ENCODE assay signal across 9 cellular contexts in the genomic region with DNA sequence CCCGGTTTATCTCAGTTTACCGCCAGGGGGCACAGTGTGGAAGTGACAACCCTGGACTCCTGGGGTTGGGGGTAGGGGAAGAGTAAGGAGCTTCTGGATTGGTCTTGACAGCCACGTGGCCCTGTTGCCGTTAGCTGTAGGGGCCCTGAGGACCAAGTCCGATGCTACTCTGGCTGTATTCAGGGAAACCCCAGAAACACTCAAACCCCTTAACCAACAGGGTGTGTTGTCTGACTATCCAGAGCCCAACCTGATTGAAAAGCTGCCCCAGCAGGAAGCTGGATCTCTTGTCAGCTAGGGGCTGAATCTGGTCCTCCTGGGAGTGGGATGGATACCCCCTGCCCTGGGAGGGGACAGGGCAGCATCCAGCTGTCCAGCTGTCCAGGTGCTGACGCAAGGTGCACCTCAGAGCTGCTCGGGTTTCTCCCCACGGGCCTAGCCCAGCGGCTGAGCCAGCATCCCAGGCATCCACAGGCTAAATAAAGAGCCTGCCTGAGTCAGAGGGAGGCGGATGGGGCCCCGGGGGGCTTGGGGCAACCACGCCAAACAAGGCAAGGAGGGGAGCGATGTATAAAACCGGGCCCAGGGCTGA. TPM values are rescaled to one million over a fixed set of nuclear protein-coding genes. Genes with fewer than 3 reads are reported as not detected.
A peak's percentile ranks its signal among the peaks of the same experiment; 100 is the strongest.
DNase-seq lines count a peak whose midpoint lies in the region; ATAC-seq and TF ChIP-seq lines count a peak whose summit lies in the region.
"Had no signal": no experiment of that assay in that cellular context is flagged by ENCODE, and none has a peak within 500 bp of the region (broad histone marks: within the 10 kb centered on the region; RNA-seq: fewer than 3 reads in every experiment).

No MANE protein-coding gene starts in this region.

- H3K9ac ChIP-seq in GM23248, result no peak overlapping the region

- WGBS in GM23248 (ENCODE audit: low coverage in 1 of 2, low lambda C conversion rate in 2 of 2, missing lambda C conversion rate in 2 of 2), 2 experiments, result 29 to 45% methylated on average over 14 of the region's 14 CpGs
- WGBS in thyroid gland, 2 donors, result 2 to 31% methylated on average over 5 to 14 of the region's 14 CpGs

- no peak overlapping the region for H3K27ac ChIP-seq in CD8-positive, alpha-beta T cell (ENCODE audit: low read depth, low read length)
- H3K27ac ChIP-seq in GM23248, result no peak overlapping the region
- H3K27ac ChIP-seq in naive thymus-derived CD4-positive, alpha-beta T cell (ENCODE audit: low read depth, low read length), result no peak overlapping the region
- no peak overlapping the region for H3K27ac ChIP-seq in thyroid gland

- DNase-seq in CD8-positive, alpha-beta T cell, result peak in 6 of 7 experiments; percentile 17 to 64 (median 52)
- DNase-seq in GM23248 (peak; percentile 79), NCI-H526 (lab: John Stamatoyannopoulos, UW) (peak; percentile 33 to 80), endothelial cell (ENCODE audit: low spot score) (peak; percentile 79), thyroid gland (peak; percentile 38 to 44)
- DNase-seq in activated CD4-positive, alpha-beta T cell treated with anti-CD3 and anti-CD28 coated beads, Interleukin-2, amount 10 ng/mL, durations not matched to agents 7 days and 5 days, result peak; percentile 64
- peak in 7 of 9 donors; percentile 34 to 57 (median 44) for DNase-seq in naive thymus-derived CD4-positive, alpha-beta T cell
- DNase-seq in activated CD4-positive, CD25-positive, alpha-beta regulatory T cell treated with anti-CD3 and anti-CD28 coated beads, Interleukin-2, amount 50 U/mL, for 72 hours, result no peak

- H3K4me3 ChIP-seq in CD8-positive, alpha-beta T cell (ENCODE audit: low read depth, low read length), result no peak overlapping the region
- H3K4me3 ChIP-seq in GM23248 (no peak overlapping the region), thyroid gland (replicated peaks in 1 of 3) (no peak overlapping the region)
- H3K4me3 ChIP-seq in naive thymus-derived CD4-positive, alpha-beta T cell (ENCODE audit: low read length), result no peak overlapping the region

- intact Hi-C loops in CD8-positive, alpha-beta T cell (cut with DNase I, micrococcal nuclease), result loop anchor here (1.0 to 5.0 kb wide), 5 partner anchors 35 to 928 kb away; a partner anchor contains a TSS
- intact Hi-C loops in naive thymus-derived CD4-positive, alpha-beta T cell (cut with micrococcal nuclease), result loop anchor here (1.0 to 10.0 kb wide), 9 partner anchors 13 to 1221 kb away; a partner anchor contains a TSS
- intact Hi-C loops in thyroid gland (cut with DNase I), result loop anchor here (5.0 kb wide), 1 partner anchor 108 kb away; a partner anchor contains a TSS

- H3K27me3 ChIP-seq in CD8-positive, alpha-beta T cell (ENCODE audit: insufficient read depth, low read length), result peaks cover 34% of the 10 kb centered on the region
- H3K27me3 ChIP-seq in GM23248 (replicated peaks; ENCODE audit: insufficient read depth), result no peaks in the 10 kb centered on the region
- H3K27me3 ChIP-seq in naive thymus-derived CD4-positive, alpha-beta T cell (ENCODE audit: control insufficient read depth in 2 of 2, insufficient read depth in 2 of 2, low read length in 2 of 2), result peaks cover 4 to 9% of the 10 kb centered on the region in 2 donors
- H3K27me3 ChIP-seq in thyroid gland, result no peaks in the 10 kb centered on the region

- H3F3A ChIP-seq in GM23248 (ENCODE audit: insufficient read depth), result no peaks in the 10 kb centered on the region

- H3K4me3 Mint-ChIP-seq in CD8-positive, alpha-beta T cell, result no peak overlapping the region
- no peak overlapping the region for H3K4me3 Mint-ChIP-seq in activated CD4-positive, alpha-beta T cell treated with anti-CD3 and anti-CD28 coated beads, Interleukin-2, amount 10 ng/mL, durations not matched to agents 7 days and 5 days
- H3K4me3 Mint-ChIP-seq in endothelial cell (ENCODE audit: unreplicated experiment), result no peak overlapping the region
- no peak overlapping the region for H3K4me3 Mint-ChIP-seq in naive thymus-derived CD4-positive, alpha-beta T cell

- H3K9me2 ChIP-seq in GM23248 (ENCODE audit: insufficient read depth), result no peaks in the 10 kb centered on the region

- peak; percentile 10 for ATAC-seq in CD8-positive, alpha-beta T cell
- no peak for ATAC-seq in naive thymus-derived CD4-positive, alpha-beta T cell

- no peak overlapping the region for H3K4me2 ChIP-seq in GM23248 (ENCODE audit: unreplicated experiment)

- peaks cover 7% of the 10 kb centered on the region for H3K36me3 Mint-ChIP-seq in CD8-positive, alpha-beta T cell
- H3K36me3 Mint-ChIP-seq in activated CD4-positive, alpha-beta T cell treated with anti-CD3 and anti-CD28 coated beads, Interleukin-2, amount 10 ng/mL, durations not matched to agents 7 days and 5 days (ENCODE audit: low read depth), result no peaks in the 10 kb centered on the region
- peaks cover 4% of the 10 kb centered on the region for H3K36me3 Mint-ChIP-seq in endothelial cell (ENCODE audit: low read depth, unreplicated experiment)
- H3K36me3 Mint-ChIP-seq in naive thymus-derived CD4-positive, alpha-beta T cell, result peaks cover 0 to 4% (median 0%) of the 10 kb centered on the region in 5 donors

- CTCF ChIA-PET in CD8-positive, alpha-beta T cell (lab: Charles Lee), result interaction anchor here (0.7 to 15.4 kb wide), 23 partner anchors 9 to 197 kb away, joined by 3 to 151 read pairs (median 4); a partner anchor contains a TSS
- CTCF ChIA-PET in activated CD4-positive, alpha-beta T cell treated with anti-CD3 and anti-CD28 coated beads, Interleukin-2, amount 10 ng/mL, durations not matched to agents 7 days and 5 days (lab: Charles Lee), result interaction anchor here (0.8 to 7.0 kb wide), 12 partner anchors 8 to 201 kb away, joined by 3 to 58 read pairs (median 5); a partner anchor contains a TSS
- CTCF ChIA-PET in naive thymus-derived CD4-positive, alpha-beta T cell (lab: Charles Lee), result interaction anchor here (0.6 to 6.1 kb wide), 4 partner anchors 30 to 100 kb away, joined by 3 to 60 read pairs (median 5); a partner anchor contains a TSS

- H3K36me3 ChIP-seq in CD8-positive, alpha-beta T cell (ENCODE audit: insufficient read depth, low read length), result no peaks in the 10 kb centered on the region
- H3K36me3 ChIP-seq in GM23248 (ENCODE audit: low read depth) (no peaks in the 10 kb centered on the region), thyroid gland (no peaks in the 10 kb centered on the region)
- no peaks in the 10 kb centered on the region for H3K36me3 ChIP-seq in naive thymus-derived CD4-positive, alpha-beta T cell (ENCODE audit: control insufficient read depth in 2 of 3, insufficient read depth in 3 of 3, low read length in 3 of 3)

- H3K9me3 Mint-ChIP-seq in CD8-positive, alpha-beta T cell, result no peaks in the 10 kb centered on the region
- no peaks in the 10 kb centered on the region for H3K9me3 Mint-ChIP-seq in activated CD4-positive, alpha-beta T cell treated with anti-CD3 and anti-CD28 coated beads, Interleukin-2, amount 10 ng/mL, durations not matched to agents 7 days and 5 days
- no peaks in the 10 kb centered on the region for H3K9me3 Mint-ChIP-seq in endothelial cell (ENCODE audit: unreplicated experiment)
- peaks cover 0 to 2% (median 0%) of the 10 kb centered on the region in 11 donors for H3K9me3 Mint-ChIP-seq in naive thymus-derived CD4-positive, alpha-beta T cell
- H3K9me3 Mint-ChIP-seq: T-helper 1 cell treated with Interleukin-12 subunit alpha and Interleukin-12 subunit beta and Interleukin-4 antibody, amounts not matched to agents 30 μg/mL and 1 μg/mL, for 36 hours had no signal

- no peaks in the 10 kb centered on the region for H4K20me1 ChIP-seq in GM23248 (ENCODE audit: insufficient read depth)

- in situ Hi-C loops in GM23248 (cut with MboI), result no loop called here

- H3K4me1 Mint-ChIP-seq in CD8-positive, alpha-beta T cell (ENCODE audit: low read depth), result peaks cover 32% of the 10 kb centered on the region
- H3K4me1 Mint-ChIP-seq in activated CD4-positive, alpha-beta T cell treated with anti-CD3 and anti-CD28 coated beads, Interleukin-2, amount 10 ng/mL, durations not matched to agents 7 days and 5 days, result peaks cover 29% of the 10 kb centered on the region
- peaks cover 23% of the 10 kb centered on the region for H3K4me1 Mint-ChIP-seq in endothelial cell (ENCODE audit: unreplicated experiment)
- peaks cover 26 to 38% (median 34%) of the 10 kb centered on the region in 7 donors for H3K4me1 Mint-ChIP-seq in naive thymus-derived CD4-positive, alpha-beta T cell

- H3K27me3 Mint-ChIP-seq in CD8-positive, alpha-beta T cell (ENCODE audit: low read depth), result peaks cover 44% of the 10 kb centered on the region
- H3K27me3 Mint-ChIP-seq in activated CD4-positive, alpha-beta T cell treated with anti-CD3 and anti-CD28 coated beads, Interleukin-2, amount 10 ng/mL, durations not matched to agents 7 days and 5 days, result peaks cover 50% of the 10 kb centered on the region
- H3K27me3 Mint-ChIP-seq in endothelial cell (ENCODE audit: unreplicated experiment), result peaks cover 31% of the 10 kb centered on the region
- peaks cover 41 to 55% (median 50%) of the 10 kb centered on the region in 5 donors for H3K27me3 Mint-ChIP-seq in naive thymus-derived CD4-positive, alpha-beta T cell

- H3K4me1 ChIP-seq in CD8-positive, alpha-beta T cell (ENCODE audit: insufficient read depth, low read length), result peaks cover 39% of the 10 kb centered on the region
- H3K4me1 ChIP-seq in GM23248 (ENCODE audit: insufficient read depth) (peaks cover 13% of the 10 kb centered on the region), thyroid gland (peaks cover 24 to 26% of the 10 kb centered on the region in 2 donors)
- H3K4me1 ChIP-seq in naive thymus-derived CD4-positive, alpha-beta T cell (ENCODE audit: control insufficient read depth in 2 of 2, insufficient read depth in 2 of 2, low read length in 2 of 2), result peaks cover 19 to 22% of the 10 kb centered on the region in 2 donors

- POLR2A ChIA-PET in CD8-positive, alpha-beta T cell (lab: Charles Lee), result interaction anchor here (1.4 kb wide), 1 partner anchor 34 kb away, joined by 3 read pairs; no protein-coding TSS in a partner anchor
- POLR2A ChIA-PET in activated CD4-positive, alpha-beta T cell treated with anti-CD3 and anti-CD28 coated beads, Interleukin-2, amount 10 ng/mL, durations not matched to agents 7 days and 5 days (lab: Charles Lee), result no interaction called here
- POLR2A ChIA-PET in naive thymus-derived CD4-positive, alpha-beta T cell (lab: Charles Lee), result interaction anchor here (1.0 to 2.3 kb wide), 4 partner anchors 32 to 290 kb away, joined by 3 to 8 read pairs (median 3); a partner anchor contains a TSS

- H3K9me3 ChIP-seq in CD8-positive, alpha-beta T cell (ENCODE audit: low read length), result no peaks in the 10 kb centered on the region
- no peaks in the 10 kb centered on the region for H3K9me3 ChIP-seq in GM23248 (ENCODE audit: low read depth)
- H3K9me3 ChIP-seq in naive thymus-derived CD4-positive, alpha-beta T cell (ENCODE audit: control insufficient read depth in 2 of 3, low read length in 3 of 3), result no peaks in the 10 kb centered on the region
- no peaks in the 10 kb centered on the region for H3K9me3 ChIP-seq in thyroid gland

- TF ChIP-seq POLR2A in thyroid gland (IDR thresholded peaks at IDR 0.05), result no peak

- H3K79me2 ChIP-seq in GM23248 (ENCODE audit: insufficient read depth), result peaks cover 18% of the 10 kb centered on the region

- no peak overlapping the region for H3K27ac Mint-ChIP-seq in CD8-positive, alpha-beta T cell
- H3K27ac Mint-ChIP-seq in activated CD4-positive, alpha-beta T cell treated with anti-CD3 and anti-CD28 coated beads, Interleukin-2, amount 10 ng/mL, durations not matched to agents 7 days and 5 days, result no peak overlapping the region
- no peak overlapping the region for H3K27ac Mint-ChIP-seq in endothelial cell (ENCODE audit: unreplicated experiment)
- no peak overlapping the region for H3K27ac Mint-ChIP-seq in naive thymus-derived CD4-positive, alpha-beta T cell
- H3K27ac Mint-ChIP-seq: T-helper 1 cell treated with Interleukin-12 subunit alpha and Interleukin-12 subunit beta and Interleukin-4 antibody, amounts not matched to agents 30 μg/mL and 1 μg/mL, for 36 hours had no signal

- H2AFZ ChIP-seq in GM23248, result no peak overlapping the region

- TF ChIP-seq CTCF in CD8-positive, alpha-beta T cell (IDR thresholded peaks at IDR 0.05), result no peak
- TF ChIP-seq CTCF in endothelial cell (IDR thresholded peaks at IDR 0.05; ENCODE audit: unreplicated experiment) (peak; percentile 82), thyroid gland (IDR thresholded peaks at IDR 0.05) (peak in 3 of 6 experiments; percentile 38 to 47 (median 40))

RNA-seq across cellular contexts. Expression of a gene that starts 3.1 kb away (rescaled TPM):
- total RNA-seq in CD8-positive, alpha-beta T cell, result 10 to 100 TPM in 1 of 2 experiments, 1 to 10 TPM in 1; 9.4 to 15.0 TPM
- total RNA-seq in GM23248 (2014; rRNA removed; shearing (Covaris generic)), result 60.6 and 72.2 TPM in 2 replicates
- polyA plus RNA-seq in GM23248 (2016; fragmentation: Nextera tagmentation; extraction: Ambion mirVana), result 64.4 and 65.6 TPM in 2 replicates
- total RNA-seq in activated CD4-positive, alpha-beta T cell treated with anti-CD3 and anti-CD28 coated beads, Interleukin-2, amount 10 ng/mL, durations not matched to agents 7 days and 5 days, result 10 to 100 TPM; 34.5 to 40.5 TPM
- total RNA-seq in endothelial cell (ENCODE audit: unreplicated experiment) (30.2 TPM), thyroid gland (10 to 100 TPM; 26.5 to 50.6 (median 42.6) TPM)
- total RNA-seq in naive thymus-derived CD4-positive, alpha-beta T cell, result 10 to 100 TPM; 22.4 to 58.3 (median 37.2) TPM
- polyA plus RNA-seq in naive thymus-derived CD4-positive, alpha-beta T cell, result 10 to 100 TPM; 11.8 to 23.8 TPM

RNA-seq across cellular contexts. Expression of a gene that starts 18.7 kb away (rescaled TPM):
- total RNA-seq in CD8-positive, alpha-beta T cell, result under 1 TPM in 1 of 2 experiments, not detected in 1; 0.14 TPM
- 0.13 and 0.43 TPM in 2 replicates for total RNA-seq in GM23248 (2014; rRNA removed; shearing (Covaris generic))
- polyA plus RNA-seq in GM23248 (2016; fragmentation: Nextera tagmentation; extraction: Ambion mirVana), result not detected in 2 replicates
- total RNA-seq in activated CD4-positive, alpha-beta T cell treated with anti-CD3 and anti-CD28 coated beads, Interleukin-2, amount 10 ng/mL, durations not matched to agents 7 days and 5 days, result not detected
- total RNA-seq in endothelial cell (ENCODE audit: unreplicated experiment), result 1.6 TPM
- total RNA-seq in naive thymus-derived CD4-positive, alpha-beta T cell, result under 1 TPM in 4 of 5 experiments, not detected in 1; 0.12 to 0.49 (median 0.17) TPM
- not detected for polyA plus RNA-seq in naive thymus-derived CD4-positive, alpha-beta T cell
- total RNA-seq in thyroid gland, result not detected

RNA-seq across cellular contexts. Expression of a gene that starts 48.0 kb away (rescaled TPM):
- 1 to 10 TPM; 5.2 to 6.2 TPM for total RNA-seq in CD8-positive, alpha-beta T cell
- 526 and 533 TPM in 2 replicates for total RNA-seq in GM23248 (2014; rRNA removed; shearing (Covaris generic))
- polyA plus RNA-seq in GM23248 (2016; fragmentation: Nextera tagmentation; extraction: Ambion mirVana), result 174 and 179 TPM in 2 replicates
- 1 to 10 TPM; 6.4 to 7.8 TPM for total RNA-seq in activated CD4-positive, alpha-beta T cell treated with anti-CD3 and anti-CD28 coated beads, Interleukin-2, amount 10 ng/mL, durations not matched to agents 7 days and 5 days
- total RNA-seq in endothelial cell (ENCODE audit: unreplicated experiment) (4.1 TPM), thyroid gland (100 to 1,000 TPM in 3 of 4 donors, 10 to 100 TPM in 1; 57.2 to 194 (median 141) TPM)
- 10 to 100 TPM in 1 of 5 experiments, 1 to 10 TPM in 4; 4.3 to 15.3 (median 5.7) TPM for total RNA-seq in naive thymus-derived CD4-positive, alpha-beta T cell
- 1 to 10 TPM; 4.1 to 7.8 TPM for polyA plus RNA-seq in naive thymus-derived CD4-positive, alpha-beta T cell

RNA-seq across cellular contexts. Expression of a gene that starts 48.2 kb away (rescaled TPM):
- under 1 TPM; 0.31 to 0.46 TPM for total RNA-seq in CD8-positive, alpha-beta T cell
- 5.8 and 6.2 TPM in 2 replicates for total RNA-seq in GM23248 (2014; rRNA removed; shearing (Covaris generic))
- 1.7 and 2.2 TPM in 2 replicates for polyA plus RNA-seq in GM23248 (2016; fragmentation: Nextera tagmentation; extraction: Ambion mirVana)
- under 1 TPM; 0.44 to 0.69 TPM for total RNA-seq in activated CD4-positive, alpha-beta T cell treated with anti-CD3 and anti-CD28 coated beads, Interleukin-2, amount 10 ng/mL, durations not matched to agents 7 days and 5 days
- not detected for total RNA-seq in endothelial cell (ENCODE audit: unreplicated experiment)
- under 1 TPM in 4 of 5 experiments, not detected in 1; 0.45 to 0.69 (median 0.50) TPM for total RNA-seq in naive thymus-derived CD4-positive, alpha-beta T cell
- not detected for polyA plus RNA-seq in naive thymus-derived CD4-positive, alpha-beta T cell
- 10 to 100 TPM in 1 of 4 donors, 1 to 10 TPM in 3; 4.6 to 10.9 (median 5.4) TPM for total RNA-seq in thyroid gland
